Comparison of ENCODE assay signal across 2 cellular contexts in genomic region chr12:63913929-63914328, GRCh38.
TF ChIP-seq lines count a peak whose summit lies in the region.

No MANE protein-coding gene starts in this region.

TF ChIP-seq in A549, 52 proteins besides CTCF, POLR2A, EP300 and RAD21 (continued from another document):
- TF ChIP-seq ATOH8 (CRISPR knock-in tag; IDR thresholded peaks at IDR 0.05; ENCODE audit: low read depth) (no peak), ESRRA (IDR thresholded peaks at IDR 0.05; ENCODE audit: borderline replicate concordance, low read length) (no peak), JUNB (IDR thresholded peaks at IDR 0.05) (no peak), REST (IDR thresholded peaks at IDR 0.05) (no peak), ZSCAN20 (CRISPR knock-in tag; IDR thresholded peaks at IDR 0.05) (no peak), MYC (IDR thresholded peaks at IDR 0.05; ENCODE audit: borderline replicate concordance, low read length) (no peak), KDM5A (IDR thresholded peaks at IDR 0.05) (no peak), CEBPB (IDR thresholded peaks at IDR 0.05) (no peak), TFCP2L1 (CRISPR knock-in tag; IDR thresholded peaks at IDR 0.05) (no peak), MAX (IDR thresholded peaks at IDR 0.05) (no peak)

TF ChIP-seq in HCT116, 20 proteins besides CTCF, POLR2A, EP300 and RAD21 (continued from another document):
- TF ChIP-seq YY1 (IDR thresholded peaks at IDR 0.05; ENCODE audit: extremely low read depth, insufficient replicate concordance, low read depth, low read length) = no peak
